16 cellular contexts compared by ENCODE assay signal in the genomic region with DNA sequence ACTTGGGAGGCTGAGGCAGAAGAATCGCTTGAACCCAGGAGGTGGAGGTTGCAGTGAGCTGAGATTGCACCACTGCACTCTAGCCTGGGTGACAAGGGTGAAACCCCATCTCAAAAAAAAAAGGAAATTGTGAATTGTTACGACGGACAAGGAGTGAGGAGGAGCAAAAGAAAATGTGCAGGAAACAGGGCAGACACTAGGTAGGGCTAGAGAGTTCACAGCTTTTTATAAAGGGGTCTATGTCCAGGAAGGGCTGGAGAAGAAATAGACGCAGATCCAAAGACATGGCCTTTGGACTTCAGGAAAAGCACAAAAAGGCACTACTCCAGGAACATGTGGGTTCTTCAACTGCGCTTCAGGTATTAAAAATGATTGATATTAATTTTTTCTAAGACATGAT.
"Had no signal": no experiment of that assay in that cellular context is flagged by ENCODE, and none has a peak within 500 bp of the region (broad histone marks: within the 10 kb centered on the region; RNA-seq: fewer than 3 reads in every experiment).

No MANE protein-coding gene starts in this region.

- H3K27ac Mint-ChIP-seq: activated CD4-positive, alpha-beta memory T cell treated with anti-CD3 and anti-CD28 coated beads, Interleukin-2, amount 10 ng/mL, durations not matched to agents 7 days and 5 days; activated T-helper 1 cell treated with anti-CD3 and anti-CD28 coated beads, Interleukin-12 subunit alpha, Interleukin-12 subunit beta, Interleukin-2, Interleukin-4 antibody, amounts not matched to agents 30 ng/mL and 10 ng/mL and 1 ng/mL, durations not matched to agents 14 hours and 24 hours and 36 hours; nephron progenitor cell had no signal

- H3K4me1 ChIP-seq: body of pancreas, vagina had no signal

- H3K27me3 ChIP-seq: body of pancreas, ovary, vagina had no signal

- H3K4me3 Mint-ChIP-seq: activated CD4-positive, alpha-beta memory T cell treated with anti-CD3 and anti-CD28 coated beads, Interleukin-2, amount 10 ng/mL, durations not matched to agents 7 days and 5 days; activated CD4-positive, alpha-beta T cell treated with anti-CD3 and anti-CD28 coated beads for 36 hours; activated T-helper 1 cell treated with anti-CD3 and anti-CD28 coated beads, Interleukin-12 subunit alpha, Interleukin-12 subunit beta, Interleukin-2, Interleukin-4 antibody, amounts not matched to agents 30 ng/mL and 10 ng/mL and 1 ng/mL, durations not matched to agents 14 hours and 24 hours and 36 hours; nephron progenitor cell had no signal

- H3K9me3 ChIP-seq: body of pancreas, ovary, vagina had no signal

- H3K4me3 ChIP-seq: body of pancreas, ovary, vagina had no signal

- H3K27ac ChIP-seq: body of pancreas, ovary, vagina had no signal

- DNase-seq: activated CD4-positive, alpha-beta memory T cell treated with anti-CD3 and anti-CD28 coated beads, Interleukin-2, amount 10 ng/mL, durations not matched to agents 7 days and 5 days; activated CD4-positive, alpha-beta T cell treated with anti-CD3 and anti-CD28 coated beads for 36 hours; activated naive CD4-positive, alpha-beta T cell treated with Interleukin-2 at 50 U/mL for 16 hours; amniotic stem cell; body of pancreas; cerebellar nuclear complex; foreskin fibroblast; nephron progenitor cell; ovary; stimulated activated CD4-positive, alpha-beta T cell treated with anti-CD3 and anti-CD28 coated beads, Interleukin-2, amount 100 ng/mL, for 48 hours; stimulated activated naive CD4-positive, alpha-beta T cell treated with Interleukin-2 at 50 U/mL for 16 hours; T-helper 9 cell had no signal

- H3K36me3 ChIP-seq: ovary had no signal

- H3K9me3 Mint-ChIP-seq: activated CD4-positive, alpha-beta memory T cell treated with anti-CD3 and anti-CD28 coated beads, Interleukin-2, amount 10 ng/mL, durations not matched to agents 7 days and 5 days; activated T-helper 1 cell treated with anti-CD3 and anti-CD28 coated beads, Interleukin-12 subunit alpha, Interleukin-12 subunit beta, Interleukin-2, Interleukin-4 antibody, amounts not matched to agents 30 ng/mL and 10 ng/mL and 1 ng/mL, durations not matched to agents 14 hours and 24 hours and 36 hours; nephron progenitor cell had no signal

- ATAC-seq: activated CD4-positive, alpha-beta T cell treated with anti-CD3 and anti-CD28 coated beads for 36 hours; body of pancreas; esophagus mucosa; left lobe of liver had no signal

- H3K27me3 Mint-ChIP-seq: activated CD4-positive, alpha-beta memory T cell treated with anti-CD3 and anti-CD28 coated beads, Interleukin-2, amount 10 ng/mL, durations not matched to agents 7 days and 5 days; activated CD4-positive, alpha-beta T cell treated with anti-CD3 and anti-CD28 coated beads for 36 hours had no signal
